8 cellular contexts compared by ENCODE assay signal in the genomic region with DNA sequence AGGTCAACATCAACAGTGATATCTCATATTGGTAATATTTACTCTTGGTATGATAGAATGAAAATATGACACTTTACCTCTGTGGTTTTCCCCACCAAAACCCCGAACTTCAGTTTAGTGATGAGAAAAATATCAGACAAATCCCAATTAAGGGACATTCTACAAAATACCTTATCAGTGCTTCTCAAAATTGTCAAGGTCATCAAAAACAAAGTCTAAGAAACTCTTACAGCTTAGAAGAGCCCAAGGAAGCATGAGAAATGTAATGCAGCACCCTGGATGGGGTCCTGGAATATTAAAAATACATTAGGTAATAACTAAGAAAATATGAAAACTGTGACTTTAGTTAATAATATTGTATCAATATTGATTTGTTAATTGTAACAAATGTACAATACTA.
"Had no signal": no experiment of that assay in that cellular context is flagged by ENCODE, and none has a peak within 500 bp of the region (broad histone marks: within the 10 kb centered on the region; RNA-seq: fewer than 3 reads in every experiment).

No MANE protein-coding gene starts in this region.

- H3K27ac ChIP-seq: GM23248, KMS-11 had no signal

- FAIRE-seq: H1, H54, HTR-8/SVneo had no signal

- H3K4me2 ChIP-seq: KMS-11 had no signal

- H3K9ac ChIP-seq: GM23248, KMS-11 had no signal

- H3K4me3 ChIP-seq: GM23248 had no signal

- H2AFZ ChIP-seq: GM23248 had no signal

- DNase-seq: GM23248, H9, HCEC 1CT, KBM-7 had no signal
